14 cellular contexts compared by ENCODE assay signal in the genomic region with DNA sequence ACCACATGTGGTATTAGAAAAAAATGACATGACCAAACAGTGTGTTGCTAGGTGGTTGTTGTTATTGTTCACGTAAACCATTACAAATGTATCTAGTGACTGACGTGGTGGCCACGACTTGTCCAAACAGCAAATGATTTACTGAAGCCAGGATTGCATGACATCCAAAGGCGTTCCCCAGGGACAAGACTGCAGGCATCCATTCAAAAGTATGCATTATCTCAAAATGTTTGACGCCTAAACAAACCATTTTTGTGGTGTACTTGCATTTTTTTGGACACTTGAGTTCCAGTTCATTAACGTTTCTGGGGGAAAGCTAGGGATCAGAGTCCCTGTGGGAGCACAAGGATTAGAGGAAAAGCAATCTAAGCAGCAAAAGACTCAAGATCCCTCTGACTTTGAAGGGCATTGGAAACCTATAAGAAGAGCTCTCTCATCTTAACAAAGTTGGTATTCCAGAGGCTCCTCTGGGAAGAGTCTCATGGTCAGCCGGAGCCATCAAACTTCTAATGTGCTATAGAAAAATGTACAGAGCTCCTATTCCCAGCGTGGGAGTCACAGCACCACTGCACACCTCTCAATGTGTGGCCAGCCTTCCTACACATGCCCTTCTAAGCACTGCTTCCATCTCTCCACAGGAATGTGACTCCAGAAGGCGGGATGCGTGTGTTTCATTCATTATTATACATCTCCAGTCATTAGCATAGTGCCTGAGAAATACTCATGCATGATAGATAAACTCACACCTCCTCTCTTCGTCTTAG.
A peak's percentile ranks its signal among the peaks of the same experiment; 100 is the strongest.
DNase-seq lines count a peak whose midpoint lies in the region; TF ChIP-seq lines count a peak whose summit lies in the region.
"Had no signal": no experiment of that assay in that cellular context is flagged by ENCODE, and none has a peak within 500 bp of the region (broad histone marks: within the 10 kb centered on the region; RNA-seq: fewer than 3 reads in every experiment).

No MANE protein-coding gene starts in this region.

- H3K27me3 Mint-ChIP-seq in Calu3 (ENCODE audit: unreplicated experiment) = no peaks in the 10 kb centered on the region

- no peak for TF ChIP-seq CTCF in fibroblast of villous mesenchyme (IDR thresholded peaks at IDR 0.05; ENCODE audit: insufficient read depth, low read depth, low read length)
- no peak for TF ChIP-seq CTCF in Calu3 (IDR thresholded peaks at IDR 0.05; ENCODE audit: unreplicated experiment)

- no peaks in the 10 kb centered on the region for H3K4me1 Mint-ChIP-seq in Calu3 (ENCODE audit: low read depth, unreplicated experiment)

- BruUV-seq in Calu3 (replicated peaks; lab: Mats Ljungman, UMichigan) = no TSS peak

- intact Hi-C loops in Calu3 (cut with micrococcal nuclease; ENCODE audit: unreplicated experiment) = no loop called here

- CTCF ChIA-PET in Calu3 (lab: Charles Lee) = no interaction called here

- H3K27ac Mint-ChIP-seq in Calu3 (ENCODE audit: unreplicated experiment) = no peak overlapping the region

- no peaks in the 10 kb centered on the region for H3K36me3 Mint-ChIP-seq in Calu3 (ENCODE audit: insufficient read depth, unreplicated experiment)

- H3K4me3 Mint-ChIP-seq in Calu3 (ENCODE audit: low read depth, unreplicated experiment) = no peak overlapping the region

- no peak overlapping the region for H3K4me3 ChIP-seq in fibroblast of villous mesenchyme (ENCODE audit: low read depth, low read length)
- H3K4me3 ChIP-seq: ovary had no signal

- no peaks in the 10 kb centered on the region for H3K9me3 Mint-ChIP-seq in Calu3 (ENCODE audit: low read depth, unreplicated experiment)

- peak in 2 of 3 experiments; percentile 3 to 36 for DNase-seq in NCI-H1417 (lab: John Stamatoyannopoulos, UW)
- DNase-seq in NCI-H1417 treated with DMSO at 0.1 percent for 48 hours (lab: John Stamatoyannopoulos, UW) = no peak
- DNase-seq in SW480 (ENCODE audit: low spot score) = peak; percentile 53
- DNase-seq in fibroblast of villous mesenchyme (ENCODE audit: low read depth) = peak; percentile 97
- DNase-seq in smooth muscle cell of the brain vasculature (ENCODE audit: low read depth, low spot score) = peak; percentile 57
- no peak for DNase-seq in cerebellum (ENCODE audit: low spot score)
- DNase-seq in activated effector memory CD4-positive, alpha-beta T cell treated with Interleukin-2 at 50 U/mL for 16 hours = no peak
- no peak for DNase-seq in Calu3
- DNase-seq: 8988T; cerebellar nuclear complex; foreskin melanocyte; NCI-H2081; ovary; stimulated activated CD4-positive, alpha-beta T cell treated with anti-CD3 and anti-CD28 coated beads, Interleukin-4, amount 100 ng/mL, for 24 hours had no signal

Comparison
In these comparisons a context has a peak if more than half of its experiments do, and no peak if none do; other contexts are left out.
1. DNase-seq: peak in NCI-H1417 (2 of 3), SW480 (single experiment), fibroblast of villous mesenchyme (single experiment) and smooth muscle cell of the brain vasculature (single experiment); none in NCI-H1417 treated with DMSO at 0.1 percent for 48 hours (single experiment), cerebellum (single experiment), activated effector memory CD4-positive, alpha-beta T cell treated with Interleukin-2 at 50 U/mL for 16 hours (single experiment) and Calu3 (single experiment).